13 cellular contexts compared by ENCODE assay signal in the genomic region with DNA sequence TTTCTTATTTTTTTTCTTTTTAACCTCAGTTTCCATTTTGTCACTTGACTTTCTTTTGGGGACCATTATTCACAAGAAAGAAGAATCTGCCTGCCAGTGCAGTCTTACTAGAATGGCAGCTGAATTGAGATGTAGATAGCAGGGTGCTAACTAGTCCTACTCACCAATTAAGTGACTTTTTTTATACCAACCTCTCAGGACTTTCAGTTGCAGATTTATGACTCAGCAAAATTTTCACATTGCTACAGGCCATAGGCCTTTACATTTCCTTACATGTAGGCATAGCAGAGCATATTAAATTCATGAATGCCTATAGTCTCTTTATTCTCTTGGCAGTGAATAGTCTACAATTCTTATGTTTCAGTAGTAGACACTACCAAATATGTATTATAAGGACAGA. TPM values are rescaled to one million over a fixed set of nuclear protein-coding genes. Genes with fewer than 3 reads are reported as not detected.
DNase-seq lines count a peak whose midpoint lies in the region; ATAC-seq, FAIRE-seq and TF ChIP-seq lines count a peak whose summit lies in the region.
"Had no signal": no experiment of that assay in that cellular context is flagged by ENCODE, and none has a peak within 500 bp of the region (broad histone marks: within the 10 kb centered on the region; RNA-seq: fewer than 3 reads in every experiment).

No MANE protein-coding gene starts in this region.

- RAD21 ChIA-PET in GM12878 (lab: Charles Lee; ENCODE audit: unreplicated experiment) = interaction anchor here (0.9 to 3.9 kb wide), 8 partner anchors 20 to 730 kb away, joined by 3 to 19 read pairs (median 3); no protein-coding TSS in a partner anchor

- TF ChIP-seq POLR2A in GM12878 (IDR thresholded peaks at IDR 0.05; ENCODE audit: low read depth, low read length) (no peak), GM12891 (IDR thresholded peaks at IDR 0.05; ENCODE audit: low read depth, low read length) (no peak)

- peak; percentile 37 for ATAC-seq in GM19455 (IDR thresholded peaks at IDR 0.05; ENCODE audit: unreplicated experiment)
- ATAC-seq in HG03432 (IDR thresholded peaks at IDR 0.05; ENCODE audit: unreplicated experiment) = peak; percentile 38
- peak; percentile 55 for ATAC-seq in GM12878
- ATAC-seq in HG03571 (IDR thresholded peaks at IDR 0.05; ENCODE audit: unreplicated experiment) = no peak
- ATAC-seq: gastroesophageal sphincter, left cardiac atrium had no signal

- TF ChIP-seq CTCF in A673 (conservative IDR thresholded peaks at IDR 0.05; ENCODE audit: low read depth, low read length) = no peak
- no peak for TF ChIP-seq CTCF in GM12878 (IDR thresholded peaks at IDR 0.05 in 2 of 3, conservative IDR thresholded peaks at IDR 0.05 in 1 of 3; ENCODE audit: control insufficient read depth in 2 of 3, extremely low read depth in 1 of 3, insufficient read depth in 1 of 3, low read depth in 3 of 3, low read length in 3 of 3)

- peak; percentile 9 to 26; a peak in 1 of 4 replicates for TF ChIP-seq EP300 in GM12878 (IDR thresholded peaks at IDR 0.05; ENCODE audit: borderline replicate concordance in 1 of 2, control insufficient read depth in 1 of 2, low read depth in 2 of 2, low read length in 2 of 2)

- peak overlapping the region; percentile 22; the same call in 1 of the 2 replicates for H3K9ac ChIP-seq in GM12878 (ENCODE audit: control insufficient read depth, insufficient read depth, low read length)
- H3K9ac ChIP-seq: SK-N-SH had no signal

- H2AFZ ChIP-seq in GM12878 (ENCODE audit: control insufficient read depth, low read depth, low read length) = peak overlapping the region; percentile 21; the same call in 1 of the 2 replicates

- H3K27me3 ChIP-seq in A673 (replicated peaks; ENCODE audit: insufficient read depth, low read depth, low read length, poor library complexity) (no peaks in the 10 kb centered on the region), GM12878 (replicated peaks in 1 of 2; ENCODE audit: control insufficient read depth in 2 of 2, insufficient read depth in 2 of 2, low read length in 1 of 2) (no peaks in the 10 kb centered on the region)
- H3K27me3 ChIP-seq: gastroesophageal sphincter had no signal

- in situ Hi-C loops in GM12878 (cut with MboI) = no loop called here

- POLR2A ChIA-PET in A673 (lab: Charles Lee; ENCODE audit: low non-redundant PET) (no interaction called here), GM12878 (lab: Charles Lee) (interaction anchor here (1.5 to 2.0 kb wide), 3 partner anchors 27 to 38 kb away, joined by 3 to 9 read pairs (median 4); no protein-coding TSS in a partner anchor)

- DNase-seq in A673 (ENCODE audit: low spot score) (peak; percentile 32), GM12878 (ENCODE audit: low read depth, low spot score) (peak; percentile 52), GM12891 (ENCODE audit: insufficient read length, low spot score) (no peak), pons (ENCODE audit: low spot score) (no peak), midbrain (lab: John Stamatoyannopoulos, UW) (no peak)
- DNase-seq: activated CD4-positive, alpha-beta T cell treated with anti-CD3 and anti-CD28 coated beads for 1 hour; left cardiac atrium; NCI-H526 treated with DMSO at 0.1 percent for 48 hours; SK-N-SH had no signal

- BruUV-seq in A673 (replicated peaks; lab: Mats Ljungman, UMichigan) (no TSS peak), GM12878 (replicated peaks; lab: Mats Ljungman, UMichigan) (no TSS peak)

- FAIRE-seq in GM12878 (lab: Jason Lieb, UNC) = no peak
- no peak for FAIRE-seq in GM12891 (lab: Jason Lieb, UNC)

- H3K36me3 ChIP-seq in A673 (ENCODE audit: insufficient read depth, low read length, poor library complexity, severe bottlenecking) = peaks cover 6% of the 10 kb centered on the region
- peaks cover 0 to 10% of the 10 kb centered on the region in 2 experiments; a peak in 1 of 4 replicates for H3K36me3 ChIP-seq in GM12878 (ENCODE audit: control insufficient read depth in 2 of 2, insufficient read depth in 2 of 2, low read length in 1 of 2)

- H3K4me1 ChIP-seq in A673 (ENCODE audit: insufficient read depth, low read length, poor library complexity, severe bottlenecking) (peaks cover 9% of the 10 kb centered on the region), GM12878 (ENCODE audit: control insufficient read depth, insufficient read depth, low read length) (peaks cover 16% of the 10 kb centered on the region)
- H3K4me1 ChIP-seq: gastroesophageal sphincter had no signal

- peak overlapping the region; percentile 57 for H3K4me2 ChIP-seq in GM12878 (ENCODE audit: control insufficient read depth, insufficient read depth)
- H3K4me2 ChIP-seq: SK-N-SH had no signal

- no peak for TF ChIP-seq RAD21 in GM12878 (IDR thresholded peaks at IDR 0.05; ENCODE audit: insufficient read depth, low read depth, low read length)

- SMC1A ChIA-PET in GM12878 (lab: Charles Lee; ENCODE audit: uncharacterized antibody, unreplicated experiment) = interaction anchor here (0.9 to 4.5 kb wide), 6 partner anchors 8 to 187 kb away, joined by 3 to 21 read pairs (median 4); a partner anchor contains a TSS

- H3K79me2 ChIP-seq in GM12878 (ENCODE audit: control insufficient read depth, insufficient read depth, low read length) = peaks cover 56% of the 10 kb centered on the region

- intact Hi-C loops in A673 (cut with micrococcal nuclease; ENCODE audit: unreplicated experiment) (loop anchor here (10.0 kb wide), 1 partner anchor 61 kb away; no protein-coding TSS in a partner anchor), GM12878 (cut with micrococcal nuclease; ENCODE audit: unreplicated experiment) (loop anchor here (5.0 kb wide), 2 partner anchors 103 to 732 kb away; no protein-coding TSS in a partner anchor)

- CTCF ChIA-PET in A673 (lab: Charles Lee) (no interaction called here), GM12878 (lab: Yijun Ruan, JAX) (interaction anchor here (0.7 to 1.0 kb wide), 2 partner anchors 33 to 899 kb away, joined by 3 to 4 read pairs; no protein-coding TSS in a partner anchor)

- H3K4me3 ChIP-seq in A673 (ENCODE audit: low read depth, low read length, poor library complexity, severe bottlenecking) (no peak overlapping the region), GM12878 (peak overlapping the region; percentile 34)
- H3K4me3 ChIP-seq: gastroesophageal sphincter had no signal

- H3K9me3 ChIP-seq in A673 (ENCODE audit: low read depth, low read length, poor library complexity, severe bottlenecking) = no peaks in the 10 kb centered on the region
- no peaks in the 10 kb centered on the region; the same call in none of the 3 replicates for H3K9me3 ChIP-seq in GM12878 (replicated peaks; ENCODE audit: control insufficient read depth, insufficient read depth, low read length)
- H3K9me3 ChIP-seq: gastroesophageal sphincter, SK-N-SH had no signal

- H4K20me1 ChIP-seq in GM12878 (ENCODE audit: control insufficient read depth, insufficient read depth) = no peaks in the 10 kb centered on the region

- no peak overlapping the region for H3K27ac ChIP-seq in A673 (ENCODE audit: low read depth, low read length, poor library complexity, severe bottlenecking)
- peak overlapping the region; percentile 60 for H3K27ac ChIP-seq in GM12878 (ENCODE audit: control insufficient read depth, insufficient read depth)
- H3K27ac ChIP-seq: gastroesophageal sphincter had no signal

TF ChIP-seq in GM12878, 131 proteins besides CTCF, POLR2A, EP300 and RAD21 (continues in another document):
- no peak for TF ChIP-seq FOXK2 (IDR thresholded peaks at IDR 0.05)

TF ChIP-seq in GM12891, 5 proteins besides CTCF, POLR2A, EP300 and RAD21 (continues in another document):
- no peak for TF ChIP-seq POU2F2 (IDR thresholded peaks at IDR 0.05; ENCODE audit: low read depth, low read length)
- no peak for TF ChIP-seq POLR2AphosphoS5 (IDR thresholded peaks at IDR 0.05; ENCODE audit: low read depth, low read length)
- no peak for TF ChIP-seq TAF1 (IDR thresholded peaks at IDR 0.05; ENCODE audit: low read depth, low read length)
- TF ChIP-seq PAX5 (IDR thresholded peaks at IDR 0.05; ENCODE audit: insufficient read depth, low read length, severe bottlenecking) = no peak

RNA-seq across cellular contexts. Expression of a gene that starts 54.1 kb away (rescaled TPM):
- total RNA-seq in A673 (2021) = 15.4 and 15.9 TPM in 2 replicates
- 108 and 128 TPM in 2 replicates for total RNA-seq in GM12878 (2013; cell fraction: nucleolus; rRNA removed)
- total RNA-seq in GM12878 (2014; rRNA removed) = 9.0 and 9.3 TPM in 2 replicates
- 15.6 and 18.8 TPM in 2 replicates for total RNA-seq in GM12878 (2014; rRNA removed; fragmentation: Illumina TruSeq; extraction: Trizol)
- 9.6 and 11.9 TPM in 2 replicates for total RNA-seq in GM12878 (2021)
- polyA plus RNA-seq in GM12878 (2011; ENCODE audit: low read depth) = 2.9 TPM
- 11.6 and 22.0 TPM in 2 replicates for polyA plus RNA-seq in GM12878 (2011; rRNA removed)
- polyA plus RNA-seq in GM12878 (2011; cell fraction: cytosol; rRNA removed) = 3.5 and 4.1 TPM in 2 replicates
- polyA plus RNA-seq in GM12878 (2011; cell fraction: nucleus; rRNA removed) = 12.5 and 16.1 TPM in 2 replicates
- polyA plus RNA-seq in GM12878 (2012) = 5.9 and 6.6 TPM in 2 replicates
- 12.7 and 15.9 TPM in 2 replicates for polyA plus RNA-seq in GM12878 (2014; fragmentation: Illumina TruSeq; extraction: Trizol)
- 1 to 10 TPM; 3.6 to 5.5 TPM for polyA plus RNA-seq in GM12878 (2014; fragmentation: Nextera tagmentation; extraction: Ambion mirVana)
- polyA plus RNA-seq in GM12878 (2014; rRNA removed) = 5.7 and 6.7 TPM in 2 replicates
- 10 to 100 TPM in 1 of 2 experiments, 1 to 10 TPM in 1; 9.6 to 11.6 TPM for polyA plus RNA-seq in GM12878 (2016; fragmentation: Nextera tagmentation; extraction: Ambion mirVana)
- polyA minus RNA-seq in GM12878 (2011; rRNA and poly(A)+ RNA removed) = 14.5 and 14.6 TPM in 2 replicates
- polyA minus RNA-seq in GM12878 (2011; cell fraction: cytosol; rRNA and poly(A)+ RNA removed) = 3.2 and 5.7 TPM in 2 replicates
- polyA minus RNA-seq in GM12878 (2011; cell fraction: nucleus; rRNA and poly(A)+ RNA removed) = 18.6 and 19.5 TPM in 2 replicates
- polyA plus RNA-seq in GM12891 (2012; ENCODE audit: low read depth, missing spikeins) = 3.9 TPM

RNA-seq across cellular contexts. Expression of a gene that starts 56.0 kb away (rescaled TPM):
- total RNA-seq in A673 (2021) = 9.1 and 9.8 TPM in 2 replicates
- 103 and 108 TPM in 2 replicates for total RNA-seq in GM12878 (2013; cell fraction: nucleolus; rRNA removed)
- 16.9 and 19.7 TPM in 2 replicates for total RNA-seq in GM12878 (2014; rRNA removed)
- total RNA-seq in GM12878 (2014; rRNA removed; fragmentation: Illumina TruSeq; extraction: Trizol) = 23.0 and 24.6 TPM in 2 replicates
- total RNA-seq in GM12878 (2021) = 21.7 and 23.2 TPM in 2 replicates
- polyA plus RNA-seq in GM12878 (2011; ENCODE audit: low read depth) = 3.1 TPM
- polyA plus RNA-seq in GM12878 (2011; rRNA removed) = 52.4 and 92.7 TPM in 2 replicates
- polyA plus RNA-seq in GM12878 (2011; cell fraction: cytosol; rRNA removed) = 10.6 and 11.1 TPM in 2 replicates
- 25.5 and 29.8 TPM in 2 replicates for polyA plus RNA-seq in GM12878 (2011; cell fraction: nucleus; rRNA removed)
- polyA plus RNA-seq in GM12878 (2012) = 6.0 and 7.8 TPM in 2 replicates
- 18.6 and 23.5 TPM in 2 replicates for polyA plus RNA-seq in GM12878 (2014; fragmentation: Illumina TruSeq; extraction: Trizol)
- 10 to 100 TPM; 11.9 to 15.8 TPM for polyA plus RNA-seq in GM12878 (2014; fragmentation: Nextera tagmentation; extraction: Ambion mirVana)
- 9.1 and 12.0 TPM in 2 replicates for polyA plus RNA-seq in GM12878 (2014; rRNA removed)
- polyA plus RNA-seq in GM12878 (2016; fragmentation: Nextera tagmentation; extraction: Ambion mirVana) = 10 to 100 TPM; 15.0 to 17.0 TPM
- polyA minus RNA-seq in GM12878 (2011; rRNA and poly(A)+ RNA removed) = 28.5 and 48.1 TPM in 2 replicates
- 14.8 and 20.1 TPM in 2 replicates for polyA minus RNA-seq in GM12878 (2011; cell fraction: cytosol; rRNA and poly(A)+ RNA removed)
- 27.8 and 47.0 TPM in 2 replicates for polyA minus RNA-seq in GM12878 (2011; cell fraction: nucleus; rRNA and poly(A)+ RNA removed)
- polyA plus RNA-seq in GM12891 (2012; ENCODE audit: low read depth, missing spikeins) = 6.7 TPM

Comparison
In these comparisons a context has a peak if more than half of its experiments do, and no peak if none do; other contexts are left out.
1. DNase-seq: peak in A673 (single experiment) and GM12878 (single experiment); none in GM12891 (single experiment), pons (single experiment) and midbrain (single experiment).